Comparison of ENCODE assay signal across 13 cellular contexts in genomic region chr5:172690258-172691075, GRCh38. TPM values are rescaled to one million over a fixed set of nuclear protein-coding genes. Genes with fewer than 3 reads are reported as not detected.
A peak's percentile ranks its signal among the peaks of the same experiment; 100 is the strongest.
DNase-seq lines count a peak whose midpoint lies in the region; ATAC-seq and TF ChIP-seq lines count a peak whose summit lies in the region.
"Had no signal": no experiment of that assay in that cellular context is flagged by ENCODE, and none has a peak within 500 bp of the region (broad histone marks: within the 10 kb centered on the region; RNA-seq: fewer than 3 reads in every experiment).

No MANE protein-coding gene starts in this region.

- CTCF ChIA-PET in HEK293T (lab: Yijun Ruan, JAX): no interaction called here
- CTCF ChIA-PET in activated CD4-positive, alpha-beta memory T cell treated with anti-CD3 and anti-CD28 coated beads, Interleukin-2, amount 10 ng/mL, durations not matched to agents 7 days and 5 days (lab: Charles Lee): no interaction called here

- no peaks in the 10 kb centered on the region for H3K27me3 ChIP-seq in stomach smooth muscle (ENCODE audit: control insufficient read depth in 1 of 2, insufficient read depth in 2 of 2, low read length in 2 of 2)

- H3K9ac ChIP-seq in stomach smooth muscle (ENCODE audit: low read length in 2 of 2): peak overlapping the region in 1 of 2 donors; percentile 21

- H3K4me3 ChIP-seq in stomach smooth muscle (ENCODE audit: low read length in 2 of 2): no peak overlapping the region

- H3K9me3 Mint-ChIP-seq in activated T-cell treated with anti-CD3 and anti-CD28 coated beads, Interleukin-2, amount 50 U/mL, for 72 hours: no peaks in the 10 kb centered on the region
- H3K9me3 Mint-ChIP-seq in activated T-cell treated with anti-CD3 and anti-CD28 coated beads, Interleukin-2, amount 50 U/mL, for 24 hours: no peaks in the 10 kb centered on the region
- H3K9me3 Mint-ChIP-seq in activated CD4-positive, alpha-beta memory T cell treated with anti-CD3 and anti-CD28 coated beads, Interleukin-2, amount 10 ng/mL, durations not matched to agents 7 days and 5 days: no peaks in the 10 kb centered on the region
- H3K9me3 Mint-ChIP-seq: nephron; stimulated activated naive B cell treated with anti-CD40 and anti-IgM and Interleukin-4, amounts not matched to agents 10 μg/mL and 1 μg/mL and 100 μg/mL, for 72 hours had no signal

- peak; percentile 49 to 59 for DNase-seq in activated T-cell treated with anti-CD3 and anti-CD28 coated beads, Interleukin-2, amount 50 U/mL, for 72 hours
- DNase-seq in activated T-cell treated with anti-CD3 and anti-CD28 coated beads, Interleukin-2, amount 50 U/mL, for 24 hours: no peak
- DNase-seq in HEK293T (ENCODE audit: extremely low spot score) (no peak), NCI-H526 treated with DMSO at 0.1 percent for 48 hours (lab: John Stamatoyannopoulos, UW) (no peak), NCI-H1092 (lab: John Stamatoyannopoulos, UW) (no peak)
- no peak for DNase-seq in activated CD4-positive, alpha-beta memory T cell treated with anti-CD3 and anti-CD28 coated beads, Interleukin-2, amount 10 ng/mL, durations not matched to agents 7 days and 5 days
- DNase-seq: activated gamma-delta T cell; NCI-H2081; OCI-M1; stimulated activated naive B cell treated with anti-CD40 and anti-IgM and Interleukin-4, amounts not matched to agents 10 μg/mL and 1 μg/mL and 100 μg/mL, for 72 hours had no signal

- POLR2A ChIA-PET in HEK293T (lab: Yijun Ruan, JAX): no interaction called here
- POLR2A ChIA-PET in activated CD4-positive, alpha-beta memory T cell treated with anti-CD3 and anti-CD28 coated beads, Interleukin-2, amount 10 ng/mL, durations not matched to agents 7 days and 5 days (lab: Charles Lee): interaction anchor here (0.9 kb wide), 1 partner anchor 24 kb away, joined by 3 read pairs; no protein-coding TSS in a partner anchor

- peaks cover 2 to 5% of the 10 kb centered on the region in 2 donors for H3K36me3 ChIP-seq in stomach smooth muscle (ENCODE audit: control insufficient read depth in 2 of 2, insufficient read depth in 2 of 2, low read length in 2 of 2)

- H3K4me1 ChIP-seq in stomach smooth muscle (ENCODE audit: control insufficient read depth, insufficient read depth, low read length): peaks cover 66% of the 10 kb centered on the region

- H3K36me3 Mint-ChIP-seq in activated T-cell treated with anti-CD3 and anti-CD28 coated beads, Interleukin-2, amount 50 U/mL, for 72 hours (ENCODE audit: insufficient read depth in 2 of 2): no peaks in the 10 kb centered on the region
- H3K36me3 Mint-ChIP-seq in activated T-cell treated with anti-CD3 and anti-CD28 coated beads, Interleukin-2, amount 50 U/mL, for 24 hours (ENCODE audit: low read depth): no peaks in the 10 kb centered on the region
- no peaks in the 10 kb centered on the region for H3K36me3 Mint-ChIP-seq in activated CD4-positive, alpha-beta memory T cell treated with anti-CD3 and anti-CD28 coated beads, Interleukin-2, amount 10 ng/mL, durations not matched to agents 7 days and 5 days (ENCODE audit: low read depth)
- H3K36me3 Mint-ChIP-seq: stimulated activated naive B cell treated with anti-CD40 and anti-IgM and Interleukin-4, amounts not matched to agents 10 μg/mL and 1 μg/mL and 100 μg/mL, for 72 hours had no signal

- H3K27me3 Mint-ChIP-seq in activated T-cell treated with anti-CD3 and anti-CD28 coated beads, Interleukin-2, amount 50 U/mL, for 72 hours (ENCODE audit: low read depth): peaks cover 6% of the 10 kb centered on the region
- H3K27me3 Mint-ChIP-seq in activated T-cell treated with anti-CD3 and anti-CD28 coated beads, Interleukin-2, amount 50 U/mL, for 24 hours: no peaks in the 10 kb centered on the region
- H3K27me3 Mint-ChIP-seq in activated CD4-positive, alpha-beta memory T cell treated with anti-CD3 and anti-CD28 coated beads, Interleukin-2, amount 10 ng/mL, durations not matched to agents 7 days and 5 days: no peaks in the 10 kb centered on the region
- H3K27me3 Mint-ChIP-seq: stimulated activated naive B cell treated with anti-CD40 and anti-IgM and Interleukin-4, amounts not matched to agents 10 μg/mL and 1 μg/mL and 100 μg/mL, for 72 hours had no signal

- peaks cover 25% of the 10 kb centered on the region for H3K4me1 Mint-ChIP-seq in activated T-cell treated with anti-CD3 and anti-CD28 coated beads, Interleukin-2, amount 50 U/mL, for 72 hours (ENCODE audit: low read depth)
- peaks cover 20% of the 10 kb centered on the region for H3K4me1 Mint-ChIP-seq in activated T-cell treated with anti-CD3 and anti-CD28 coated beads, Interleukin-2, amount 50 U/mL, for 24 hours (ENCODE audit: low read depth)
- H3K4me1 Mint-ChIP-seq in activated CD4-positive, alpha-beta memory T cell treated with anti-CD3 and anti-CD28 coated beads, Interleukin-2, amount 10 ng/mL, durations not matched to agents 7 days and 5 days: peaks cover 30% of the 10 kb centered on the region

- ATAC-seq in activated T-cell treated with anti-CD3 and anti-CD28 coated beads, Interleukin-2, amount 50 U/mL, for 72 hours (replicated peaks in 1 of 2): peak; percentile 93 to 95
- no peak for ATAC-seq in HG02973 (IDR thresholded peaks at IDR 0.05; ENCODE audit: unreplicated experiment)

- no peak overlapping the region for H3K4me3 Mint-ChIP-seq in activated T-cell treated with anti-CD3 and anti-CD28 coated beads, Interleukin-2, amount 50 U/mL, for 72 hours
- H3K4me3 Mint-ChIP-seq in activated T-cell treated with anti-CD3 and anti-CD28 coated beads, Interleukin-2, amount 50 U/mL, for 24 hours: no peak overlapping the region
- peak overlapping the region; percentile 32 for H3K4me3 Mint-ChIP-seq in activated CD4-positive, alpha-beta memory T cell treated with anti-CD3 and anti-CD28 coated beads, Interleukin-2, amount 10 ng/mL, durations not matched to agents 7 days and 5 days
- H3K4me3 Mint-ChIP-seq: nephron; stimulated activated naive B cell treated with anti-CD40 and anti-IgM and Interleukin-4, amounts not matched to agents 10 μg/mL and 1 μg/mL and 100 μg/mL, for 72 hours had no signal

- peak overlapping the region; percentile 76 for H3K27ac ChIP-seq in stomach smooth muscle (ENCODE audit: low read length)

- H3K27ac Mint-ChIP-seq in activated T-cell treated with anti-CD3 and anti-CD28 coated beads, Interleukin-2, amount 50 U/mL, for 72 hours: no peak overlapping the region
- H3K27ac Mint-ChIP-seq in activated T-cell treated with anti-CD3 and anti-CD28 coated beads, Interleukin-2, amount 50 U/mL, for 24 hours: no peak overlapping the region
- H3K27ac Mint-ChIP-seq in activated CD4-positive, alpha-beta memory T cell treated with anti-CD3 and anti-CD28 coated beads, Interleukin-2, amount 10 ng/mL, durations not matched to agents 7 days and 5 days: no peak overlapping the region

- H3K9me3 ChIP-seq in stomach smooth muscle (ENCODE audit: control insufficient read depth in 2 of 2, low read length in 2 of 2): no peaks in the 10 kb centered on the region

TF ChIP-seq in HEK293T, 16 proteins besides CTCF, POLR2A, EP300 and RAD21:
- TF ChIP-seq FOXM1 (IDR thresholded peaks at IDR 0.05; ENCODE audit: borderline replicate concordance): 0 out of 2 replicates have a peak, but pooled peaks have one; percentile 14
- no peak for TF ChIP-seq LEF1 (IDR thresholded peaks at IDR 0.05; ENCODE audit: borderline replicate concordance)
- TF ChIP-seq NFRKB (IDR thresholded peaks at IDR 0.05): no peak
- no peak for TF ChIP-seq L3MBTL2 (conservative IDR thresholded peaks at IDR 0.05)

RNA-seq across cellular contexts. Expression of gene NEURL1B, which starts 49.4 kb away (rescaled TPM):
- under 1 TPM; 0.29 to 0.63 TPM for total RNA-seq in activated T-cell treated with anti-CD3 and anti-CD28 coated beads, Interleukin-2, amount 50 U/mL, for 72 hours
- total RNA-seq in activated CD4-positive, alpha-beta memory T cell treated with anti-CD3 and anti-CD28 coated beads, Interleukin-2, amount 10 ng/mL, durations not matched to agents 7 days and 5 days: 1 to 10 TPM; 3.0 to 3.3 TPM

Comparison
In these comparisons a context has a peak if more than half of its experiments do, and no peak if none do; other contexts are left out.
1. DNase-seq: peak in activated T-cell treated with anti-CD3 and anti-CD28 coated beads, Interleukin-2, amount 50 U/mL, for 72 hours (2 of 2); none in activated T-cell treated with anti-CD3 and anti-CD28 coated beads, Interleukin-2, amount 50 U/mL, for 24 hours (single experiment), HEK293T (single experiment), activated CD4-positive, alpha-beta memory T cell treated with anti-CD3 and anti-CD28 coated beads, Interleukin-2, amount 10 ng/mL, durations not matched to agents 7 days and 5 days (single experiment), NCI-H526 treated with DMSO at 0.1 percent for 48 hours (single experiment) and NCI-H1092 (single experiment).